ENCODE assay signal across 1 cellular context in the genomic region with DNA sequence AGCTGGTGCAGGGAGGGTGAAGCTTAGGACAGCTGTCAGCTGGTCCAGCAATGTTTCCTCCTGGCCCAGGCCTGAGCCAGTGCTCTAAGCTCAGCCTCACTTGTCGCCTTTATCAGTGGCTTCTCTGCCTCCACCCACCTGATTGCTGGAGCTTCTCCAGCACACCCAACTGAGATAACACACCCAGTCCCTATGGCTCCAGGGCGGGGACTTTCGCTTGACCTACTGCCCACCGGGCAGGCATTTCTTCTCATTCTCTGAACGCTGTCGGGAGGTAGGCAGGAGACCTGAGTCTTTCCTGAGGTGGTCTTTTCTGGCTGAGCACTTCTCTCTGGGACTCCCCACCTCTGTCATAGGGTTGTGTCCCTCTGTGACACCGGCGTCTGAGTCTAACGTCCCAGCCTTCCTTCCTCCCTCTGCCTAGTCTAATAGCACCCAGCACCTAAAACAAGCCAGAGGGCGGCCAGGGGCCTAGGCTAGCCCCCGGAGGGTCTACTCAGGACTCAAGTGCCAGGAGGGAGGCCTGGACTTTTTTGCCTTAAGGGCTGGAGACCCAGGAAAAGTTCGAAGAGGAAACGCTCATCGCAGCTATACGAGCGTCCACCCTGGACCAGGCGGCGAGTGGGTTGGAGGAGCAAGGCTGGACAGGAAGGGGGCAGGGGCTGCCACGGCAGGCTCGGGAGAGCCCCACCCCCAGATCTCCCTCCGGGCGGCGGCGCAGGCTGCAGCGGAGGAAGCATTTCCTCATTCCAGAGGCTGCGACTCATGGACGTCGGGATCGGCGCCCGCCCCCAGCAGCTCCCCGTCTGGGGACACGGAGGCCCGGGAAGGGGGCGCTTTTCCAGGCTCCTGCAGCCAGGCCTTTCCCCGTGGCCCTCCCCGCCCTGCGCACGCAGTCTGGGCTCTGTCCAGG.
TF ChIP-seq lines count a peak whose summit lies in the region.

No MANE protein-coding gene starts in this region.

TF ChIP-seq in GM23338, 12 proteins besides CTCF, POLR2A, EP300 and RAD21 (continued from another document):
- TF ChIP-seq, protein P1, sequence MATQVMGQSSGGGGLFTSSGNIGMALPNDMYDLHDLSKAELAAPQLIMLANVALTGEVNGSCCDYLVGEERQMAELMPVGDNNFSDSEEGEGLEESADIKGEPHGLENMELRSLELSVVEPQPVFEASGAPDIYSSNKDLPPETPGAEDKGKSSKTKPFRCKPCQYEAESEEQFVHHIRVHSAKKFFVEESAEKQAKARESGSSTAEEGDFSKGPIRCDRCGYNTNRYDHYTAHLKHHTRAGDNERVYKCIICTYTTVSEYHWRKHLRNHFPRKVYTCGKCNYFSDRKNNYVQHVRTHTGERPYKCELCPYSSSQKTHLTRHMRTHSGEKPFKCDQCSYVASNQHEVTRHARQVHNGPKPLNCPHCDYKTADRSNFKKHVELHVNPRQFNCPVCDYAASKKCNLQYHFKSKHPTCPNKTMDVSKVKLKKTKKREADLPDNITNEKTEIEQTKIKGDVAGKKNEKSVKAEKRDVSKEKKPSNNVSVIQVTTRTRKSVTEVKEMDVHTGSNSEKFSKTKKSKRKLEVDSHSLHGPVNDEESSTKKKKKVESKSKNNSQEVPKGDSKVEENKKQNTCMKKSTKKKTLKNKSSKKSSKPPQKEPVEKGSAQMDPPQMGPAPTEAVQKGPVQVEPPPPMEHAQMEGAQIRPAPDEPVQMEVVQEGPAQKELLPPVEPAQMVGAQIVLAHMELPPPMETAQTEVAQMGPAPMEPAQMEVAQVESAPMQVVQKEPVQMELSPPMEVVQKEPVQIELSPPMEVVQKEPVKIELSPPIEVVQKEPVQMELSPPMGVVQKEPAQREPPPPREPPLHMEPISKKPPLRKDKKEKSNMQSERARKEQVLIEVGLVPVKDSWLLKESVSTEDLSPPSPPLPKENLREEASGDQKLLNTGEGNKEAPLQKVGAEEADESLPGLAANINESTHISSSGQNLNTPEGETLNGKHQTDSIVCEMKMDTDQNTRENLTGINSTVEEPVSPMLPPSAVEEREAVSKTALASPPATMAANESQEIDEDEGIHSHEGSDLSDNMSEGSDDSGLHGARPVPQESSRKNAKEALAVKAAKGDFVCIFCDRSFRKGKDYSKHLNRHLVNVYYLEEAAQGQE (IDR thresholded peaks at IDR 0.05; ENCODE audit: unreplicated experiment): no peak
- TF ChIP-seq STAT1 (IDR thresholded peaks at IDR 0.05; ENCODE audit: unreplicated experiment) (no peak), CREB1 (CRISPR knock-in tag; IDR thresholded peaks at IDR 0.05; ENCODE audit: low read depth) (no peak), POLR2AphosphoS5 (IDR thresholded peaks at IDR 0.05; ENCODE audit: low read depth) (no peak), JUNB (IDR thresholded peaks at IDR 0.05; ENCODE audit: unreplicated experiment) (no peak), EZH2 (IDR thresholded peaks at IDR 0.05; ENCODE audit: low read depth, unreplicated experiment) (no peak), ZNF114 (CRISPR knock-in tag; IDR thresholded peaks at IDR 0.05) (no peak), NANOG (IDR thresholded peaks at IDR 0.05; ENCODE audit: borderline replicate concordance) (no peak)
- TF ChIP-seq, protein P2, sequence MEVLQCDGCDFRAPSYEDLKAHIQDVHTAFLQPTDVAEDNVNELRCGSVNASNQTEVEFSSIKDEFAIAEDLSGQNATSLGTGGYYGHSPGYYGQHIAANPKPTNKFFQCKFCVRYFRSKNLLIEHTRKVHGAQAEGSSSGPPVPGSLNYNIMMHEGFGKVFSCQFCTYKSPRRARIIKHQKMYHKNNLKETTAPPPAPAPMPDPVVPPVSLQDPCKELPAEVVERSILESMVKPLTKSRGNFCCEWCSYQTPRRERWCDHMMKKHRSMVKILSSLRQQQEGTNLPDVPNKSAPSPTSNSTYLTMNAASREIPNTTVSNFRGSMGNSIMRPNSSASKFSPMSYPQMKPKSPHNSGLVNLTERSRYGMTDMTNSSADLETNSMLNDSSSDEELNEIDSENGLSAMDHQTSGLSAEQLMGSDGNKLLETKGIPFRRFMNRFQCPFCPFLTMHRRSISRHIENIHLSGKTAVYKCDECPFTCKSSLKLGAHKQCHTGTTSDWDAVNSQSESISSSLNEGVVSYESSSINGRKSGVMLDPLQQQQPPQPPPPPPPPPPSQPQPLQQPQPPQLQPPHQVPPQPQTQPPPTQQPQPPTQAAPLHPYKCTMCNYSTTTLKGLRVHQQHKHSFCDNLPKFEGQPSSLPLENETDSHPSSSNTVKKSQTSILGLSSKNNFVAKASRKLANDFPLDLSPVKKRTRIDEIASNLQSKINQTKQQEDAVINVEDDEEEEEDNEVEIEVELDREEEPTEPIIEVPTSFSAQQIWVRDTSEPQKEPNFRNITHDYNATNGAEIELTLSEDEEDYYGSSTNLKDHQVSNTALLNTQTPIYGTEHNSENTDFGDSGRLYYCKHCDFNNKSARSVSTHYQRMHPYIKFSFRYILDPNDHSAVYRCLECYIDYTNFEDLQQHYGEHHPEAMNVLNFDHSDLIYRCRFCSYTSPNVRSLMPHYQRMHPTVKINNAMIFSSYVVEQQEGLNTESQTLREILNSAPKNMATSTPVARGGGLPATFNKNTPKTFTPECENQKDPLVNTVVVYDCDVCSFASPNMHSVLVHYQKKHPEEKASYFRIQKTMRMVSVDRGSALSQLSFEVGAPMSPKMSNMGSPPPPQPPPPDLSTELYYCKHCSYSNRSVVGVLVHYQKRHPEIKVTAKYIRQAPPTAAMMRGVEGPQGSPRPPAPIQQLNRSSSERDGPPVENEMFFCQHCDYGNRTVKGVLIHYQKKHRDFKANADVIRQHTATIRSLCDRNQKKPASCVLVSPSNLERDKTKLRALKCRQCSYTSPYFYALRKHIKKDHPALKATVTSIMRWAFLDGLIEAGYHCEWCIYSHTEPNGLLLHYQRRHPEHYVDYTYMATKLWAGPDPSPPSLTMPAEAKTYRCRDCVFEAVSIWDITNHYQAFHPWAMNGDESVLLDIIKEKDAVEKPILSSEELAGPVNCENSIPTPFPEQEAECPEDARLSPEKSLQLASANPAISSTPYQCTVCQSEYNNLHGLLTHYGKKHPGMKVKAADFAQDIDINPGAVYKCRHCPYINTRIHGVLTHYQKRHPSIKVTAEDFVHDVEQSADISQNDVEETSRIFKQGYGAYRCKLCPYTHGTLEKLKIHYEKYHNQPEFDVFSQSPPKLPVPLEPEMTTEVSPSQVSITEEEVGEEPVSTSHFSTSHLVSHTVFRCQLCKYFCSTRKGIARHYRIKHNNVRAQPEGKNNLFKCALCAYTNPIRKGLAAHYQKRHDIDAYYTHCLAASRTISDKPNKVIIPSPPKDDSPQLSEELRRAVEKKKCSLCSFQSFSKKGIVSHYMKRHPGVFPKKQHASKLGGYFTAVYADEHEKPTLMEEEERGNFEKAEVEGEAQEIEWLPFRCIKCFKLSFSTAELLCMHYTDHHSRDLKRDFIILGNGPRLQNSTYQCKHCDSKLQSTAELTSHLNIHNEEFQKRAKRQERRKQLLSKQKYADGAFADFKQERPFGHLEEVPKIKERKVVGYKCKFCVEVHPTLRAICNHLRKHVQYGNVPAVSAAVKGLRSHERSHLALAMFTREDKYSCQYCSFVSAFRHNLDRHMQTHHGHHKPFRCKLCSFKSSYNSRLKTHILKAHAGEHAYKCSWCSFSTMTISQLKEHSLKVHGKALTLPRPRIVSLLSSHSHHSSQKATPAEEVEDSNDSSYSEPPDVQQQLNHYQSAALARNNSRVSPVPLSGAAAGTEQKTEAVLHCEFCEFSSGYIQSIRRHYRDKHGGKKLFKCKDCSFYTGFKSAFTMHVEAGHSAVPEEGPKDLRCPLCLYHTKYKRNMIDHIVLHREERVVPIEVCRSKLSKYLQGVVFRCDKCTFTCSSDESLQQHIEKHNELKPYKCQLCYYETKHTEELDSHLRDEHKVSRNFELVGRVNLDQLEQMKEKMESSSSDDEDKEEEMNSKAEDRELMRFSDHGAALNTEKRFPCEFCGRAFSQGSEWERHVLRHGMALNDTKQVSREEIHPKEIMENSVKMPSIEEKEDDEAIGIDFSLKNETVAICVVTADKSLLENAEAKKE (CRISPR knock-in tag; IDR thresholded peaks at IDR 0.05): no peak
- TF ChIP-seq, protein P3, sequence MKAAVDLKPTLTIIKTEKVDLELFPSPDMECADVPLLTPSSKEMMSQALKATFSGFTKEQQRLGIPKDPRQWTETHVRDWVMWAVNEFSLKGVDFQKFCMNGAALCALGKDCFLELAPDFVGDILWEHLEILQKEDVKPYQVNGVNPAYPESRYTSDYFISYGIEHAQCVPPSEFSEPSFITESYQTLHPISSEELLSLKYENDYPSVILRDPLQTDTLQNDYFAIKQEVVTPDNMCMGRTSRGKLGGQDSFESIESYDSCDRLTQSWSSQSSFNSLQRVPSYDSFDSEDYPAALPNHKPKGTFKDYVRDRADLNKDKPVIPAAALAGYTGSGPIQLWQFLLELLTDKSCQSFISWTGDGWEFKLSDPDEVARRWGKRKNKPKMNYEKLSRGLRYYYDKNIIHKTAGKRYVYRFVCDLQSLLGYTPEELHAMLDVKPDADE (IDR thresholded peaks at IDR 0.05): no peak
